Comparison of ENCODE assay signal across 28 cellular contexts in the genomic region with DNA sequence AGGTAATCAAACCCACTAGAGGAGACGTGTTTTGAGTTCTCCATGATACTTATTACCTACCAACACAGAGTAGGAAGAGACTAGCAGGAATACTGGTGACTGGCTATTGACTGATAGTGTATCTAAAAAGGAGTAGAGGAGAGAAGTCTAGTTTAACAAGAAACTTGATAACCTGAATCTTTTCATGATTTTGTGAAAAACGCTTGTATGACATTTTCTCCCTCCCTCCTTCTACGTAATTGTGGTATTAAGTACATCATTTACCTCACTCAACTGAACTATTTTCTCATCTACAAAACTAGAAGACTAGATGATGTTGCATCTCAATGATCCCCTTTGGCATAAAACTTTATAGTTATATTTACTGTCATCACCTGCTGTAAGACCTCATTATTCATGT.
"Had no signal": no experiment of that assay in that cellular context is flagged by ENCODE, and none has a peak within 500 bp of the region (broad histone marks: within the 10 kb centered on the region; RNA-seq: fewer than 3 reads in every experiment).

No MANE protein-coding gene starts in this region.

- DNase-seq: natural killer cell; occipital lobe; ovary; posterior cingulate gyrus; psoas muscle; right cardiac atrium; spleen; stimulated activated CD4-positive, alpha-beta T cell treated with anti-CD3 and anti-CD28 coated beads, Interleukin-12 subunit alpha, Interleukin-12 subunit beta, amount 100 ng/mL, for 4 hours; stimulated activated CD4-positive, alpha-beta T cell treated with anti-CD3 and anti-CD28 coated beads, Interleukin-1b, Interleukin-23, amount 100 ng/mL, for 48 hours; stimulated activated CD4-positive, alpha-beta T cell treated with anti-CD3 and anti-CD28 coated beads, Interleukin-4, amount 100 ng/mL, for 1 hour; stimulated activated CD4-positive, alpha-beta T cell treated with anti-CD3 and anti-CD28 coated beads, Interleukin-4, amount 100 ng/mL, for 4 hours; stimulated activated CD8-positive, alpha-beta memory T cell treated with anti-CD3 and anti-CD28 coated beads, Interleukin-4, amount 100 ng/mL, for 48 hours; stimulated activated naive CD4-positive, alpha-beta T cell; stimulated activated naive CD8-positive, alpha-beta T cell treated with anti-CD3 and anti-CD28 coated beads, Interleukin-15, amount 100 ng/mL, for 72 hours; stimulated activated naive CD8-positive, alpha-beta T cell treated with anti-CD3 and anti-CD28 coated beads, Interleukin-15, Interleukin-2, amounts not matched to agents 100 U/mL and 50 U/mL, for 24 hours; substantia nigra; thyroid gland; upper lobe of left lung had no signal

- H3K4me2 ChIP-seq: neural progenitor cell, smooth muscle cell had no signal

- ATAC-seq: natural killer cell; psoas muscle; right cardiac atrium; sciatic nerve; stimulated activated memory B cell treated with anti-CD40 and anti-IgM and Interleukin-4, amounts not matched to agents 10 μg/mL and 1 μg/mL and 100 μg/mL, for 72 hours; stimulated activated naive CD8-positive, alpha-beta T cell treated with anti-CD3 and anti-CD28 coated beads, Interleukin-15, amount 100 ng/mL, for 72 hours; stimulated activated naive CD8-positive, alpha-beta T cell treated with anti-CD3 and anti-CD28 coated beads, Interleukin-15, Interleukin-2, amounts not matched to agents 100 U/mL and 50 U/mL, for 24 hours had no signal

- H3K27ac ChIP-seq: neural progenitor cell, ovary, parathyroid adenoma, psoas muscle, skin epidermis, spleen, thoracic aorta, thyroid gland, tibial nerve, upper lobe of left lung, vagina had no signal

- H3K9ac ChIP-seq: neural progenitor cell, parathyroid adenoma had no signal

- H2AFZ ChIP-seq: neural progenitor cell, parathyroid adenoma had no signal

- H3K79me2 ChIP-seq: parathyroid adenoma had no signal

- H3K9me3 ChIP-seq: ovary, psoas muscle, spleen, thoracic aorta, thyroid gland, tibial nerve, upper lobe of left lung, vagina had no signal

- H3K36me3 ChIP-seq: ovary, thyroid gland, vagina had no signal

- H3K27me3 ChIP-seq: neural progenitor cell, ovary, spleen, thyroid gland, tibial nerve, upper lobe of left lung, vagina had no signal

- H3K4me1 ChIP-seq: psoas muscle had no signal

- H3K4me3 ChIP-seq: neural progenitor cell, ovary, psoas muscle, skin epidermis, smooth muscle cell, spleen, thoracic aorta, thyroid gland, tibial nerve, upper lobe of left lung, vagina had no signal

- FAIRE-seq: urothelium cell line had no signal
